ENCODE assay signal across 11 cellular contexts in the genomic region with DNA sequence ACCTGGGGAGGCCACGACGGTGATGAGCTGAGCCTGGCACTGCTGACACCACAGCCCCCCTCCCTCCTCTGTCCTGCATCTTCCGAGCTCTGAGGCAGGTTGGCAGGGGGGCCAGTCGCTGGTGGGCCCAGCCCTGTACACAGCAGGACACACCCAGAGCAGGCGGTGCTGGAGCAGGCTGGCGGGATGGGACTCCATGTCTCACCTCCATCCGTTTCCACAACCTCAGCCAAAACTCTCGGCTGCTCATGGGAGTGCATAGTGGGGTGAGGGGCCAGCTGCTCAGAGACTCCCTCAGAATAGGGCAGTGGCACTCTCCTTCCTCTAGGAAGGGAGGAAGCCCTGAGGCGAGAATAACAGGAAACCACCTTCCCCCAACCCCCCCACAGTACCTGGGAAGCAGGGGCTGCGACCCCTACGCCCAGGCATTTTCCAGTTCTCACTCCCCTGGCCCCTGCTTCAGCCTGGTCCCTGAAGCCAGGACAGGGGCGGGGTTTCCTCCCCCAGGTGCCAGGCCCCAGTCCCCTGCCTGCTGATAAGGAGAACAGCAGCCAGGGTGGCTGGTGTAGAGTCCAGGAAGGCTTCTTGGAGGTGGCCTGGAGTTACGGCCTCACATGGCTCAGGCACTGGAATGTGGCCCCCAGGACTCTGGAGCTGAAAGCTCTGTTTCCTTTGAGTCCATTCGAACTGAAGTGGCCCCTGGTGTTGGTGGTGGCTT. TPM values are rescaled to one million over a fixed set of nuclear protein-coding genes. Genes with fewer than 3 reads are reported as not detected.
A peak's percentile ranks its signal among the peaks of the same experiment; 100 is the strongest.
DNase-seq lines count a peak whose midpoint lies in the region; ATAC-seq and FAIRE-seq lines count a peak whose summit lies in the region.
"Had no signal": no experiment of that assay in that cellular context is flagged by ENCODE, and none has a peak within 500 bp of the region (broad histone marks: within the 10 kb centered on the region; RNA-seq: fewer than 3 reads in every experiment).

No MANE protein-coding gene starts in this region.

- H3K4me3 ChIP-seq in mesenchymal stem cell (ENCODE audit: insufficient read depth in 1 of 2, low read depth in 1 of 2, low read length in 2 of 2), result no peak overlapping the region

- H4K8ac ChIP-seq in mesenchymal stem cell (ENCODE audit: low read length), result no peak overlapping the region

- H2AFZ ChIP-seq in mesenchymal stem cell (ENCODE audit: low read depth, low read length), result no peak overlapping the region

- H2BK12ac ChIP-seq in mesenchymal stem cell (ENCODE audit: low read length in 2 of 2), result peak overlapping the region in 1 of 2 experiments; percentile 29

- peak overlapping the region; percentile 58 for H3K9ac ChIP-seq in mesenchymal stem cell (ENCODE audit: low read length)

- H3K9me3 Mint-ChIP-seq in activated naive CD8-positive, alpha-beta T cell (ENCODE audit: low read depth), result no peaks in the 10 kb centered on the region
- H3K9me3 Mint-ChIP-seq in activated naive CD8-positive, alpha-beta T cell treated with anti-CD3 and anti-CD28 coated beads, Interleukin-2, amount 50 U/mL, for 24 hours, result no peaks in the 10 kb centered on the region
- H3K9me3 Mint-ChIP-seq: brain had no signal

- H3K23ac ChIP-seq in mesenchymal stem cell (ENCODE audit: low read length in 2 of 2), result peak overlapping the region in 1 of 2 experiments; percentile 63

- no peaks in the 10 kb centered on the region for H3K27me3 Mint-ChIP-seq in activated naive CD8-positive, alpha-beta T cell
- no peaks in the 10 kb centered on the region for H3K27me3 Mint-ChIP-seq in activated naive CD8-positive, alpha-beta T cell treated with anti-CD3 and anti-CD28 coated beads, Interleukin-2, amount 50 U/mL, for 24 hours

- peak overlapping the region; percentile 39 for H3K27ac ChIP-seq in cingulate gyrus (ENCODE audit: low read depth, low read length)
- H3K27ac ChIP-seq in mesenchymal stem cell (ENCODE audit: low read length, poor library complexity, severe bottlenecking), result no peak overlapping the region

- no peak overlapping the region for H2BK15ac ChIP-seq in mesenchymal stem cell (ENCODE audit: low read depth, poor library complexity, severe bottlenecking)

- H3K4ac ChIP-seq in mesenchymal stem cell (ENCODE audit: low read depth in 1 of 2, low read length in 2 of 2), result peak overlapping the region in 1 of 2 experiments; percentile 31

- no peaks in the 10 kb centered on the region for H3K9me3 ChIP-seq in mesenchymal stem cell (ENCODE audit: control insufficient read depth, low read length)

- no peak overlapping the region for H2BK5ac ChIP-seq in mesenchymal stem cell (ENCODE audit: low read depth, low read length, poor library complexity, severe bottlenecking)

- FAIRE-seq in urothelium cell line (lab: Jason Lieb, UNC), result peak; percentile 46

- H3K36me3 ChIP-seq in mesenchymal stem cell (ENCODE audit: control insufficient read depth in 1 of 2, insufficient read depth in 2 of 2, low read depth in 1 of 2, low read length in 2 of 2), result peaks cover 0 to 16% of the 10 kb centered on the region in 2 experiments

- H2AK5ac ChIP-seq in mesenchymal stem cell (ENCODE audit: low read length, severe bottlenecking), result no peak overlapping the region

- no peak overlapping the region for H3K18ac ChIP-seq in mesenchymal stem cell (ENCODE audit: low read depth in 1 of 2, low read length in 2 of 2)

- H3K4me1 ChIP-seq in mesenchymal stem cell (ENCODE audit: control insufficient read depth, insufficient read depth, low read depth, low read length), result peaks cover 20% of the 10 kb centered on the region

- H3K4me2 ChIP-seq in mesenchymal stem cell (ENCODE audit: low read length, poor library complexity, severe bottlenecking), result no peak overlapping the region

- no peak for DNase-seq in activated naive CD8-positive, alpha-beta T cell treated with anti-CD3 and anti-CD28 coated beads, Interleukin-2, amount 50 U/mL, for 24 hours
- DNase-seq in mesenchymal stem cell, result no peak
- DNase-seq in urothelium cell line (ENCODE audit: low spot score), result peak; percentile 25
- no peak for DNase-seq in stimulated activated CD4-positive, alpha-beta T cell treated with anti-CD3 and anti-CD28 coated beads, Interleukin-2, amount 100 ng/mL, for 24 hours
- no peak for DNase-seq in stimulated activated CD4-positive, alpha-beta T cell treated with anti-CD3 and anti-CD28 coated beads, Interleukin-4, amount 100 ng/mL, for 1 hour
- no peak for DNase-seq in NK-92 (lab: John Stamatoyannopoulos, UW; ENCODE audit: unreplicated experiment)
- DNase-seq: activated CD4-positive, CD25-positive, alpha-beta regulatory T cell had no signal

- H3K4me1 Mint-ChIP-seq in activated naive CD8-positive, alpha-beta T cell (ENCODE audit: low read depth), result peaks cover 41% of the 10 kb centered on the region
- peaks cover 30% of the 10 kb centered on the region for H3K4me1 Mint-ChIP-seq in activated naive CD8-positive, alpha-beta T cell treated with anti-CD3 and anti-CD28 coated beads, Interleukin-2, amount 50 U/mL, for 24 hours

- H3K79me1 ChIP-seq in mesenchymal stem cell (replicated peaks; ENCODE audit: low read length, poor library complexity, severe bottlenecking), result peaks cover 17% of the 10 kb centered on the region

- peak overlapping the region; percentile 45 for H4K91ac ChIP-seq in mesenchymal stem cell (ENCODE audit: low read length)

- peaks cover 0 to 8% of the 10 kb centered on the region in 2 experiments for H3K27me3 ChIP-seq in mesenchymal stem cell (ENCODE audit: control insufficient read depth in 1 of 2, insufficient read depth in 1 of 2, low read length in 2 of 2)

- ATAC-seq in activated naive CD8-positive, alpha-beta T cell treated with anti-CD3 and anti-CD28 coated beads, Interleukin-2, amount 50 U/mL, for 24 hours, result no peak

- no peak overlapping the region for H3K4me3 Mint-ChIP-seq in activated naive CD8-positive, alpha-beta T cell
- H3K4me3 Mint-ChIP-seq in activated naive CD8-positive, alpha-beta T cell treated with anti-CD3 and anti-CD28 coated beads, Interleukin-2, amount 50 U/mL, for 24 hours, result no peak overlapping the region
- H3K4me3 Mint-ChIP-seq: B cell had no signal

- no peaks in the 10 kb centered on the region for H3K36me3 Mint-ChIP-seq in activated naive CD8-positive, alpha-beta T cell
- no peaks in the 10 kb centered on the region for H3K36me3 Mint-ChIP-seq in activated naive CD8-positive, alpha-beta T cell treated with anti-CD3 and anti-CD28 coated beads, Interleukin-2, amount 50 U/mL, for 24 hours (ENCODE audit: low read depth)
- H3K36me3 Mint-ChIP-seq: brain had no signal

- H3K27ac Mint-ChIP-seq in activated naive CD8-positive, alpha-beta T cell, result peak overlapping the region; percentile 75
- no peak overlapping the region for H3K27ac Mint-ChIP-seq in activated naive CD8-positive, alpha-beta T cell treated with anti-CD3 and anti-CD28 coated beads, Interleukin-2, amount 50 U/mL, for 24 hours

- H2BK120ac ChIP-seq in mesenchymal stem cell (ENCODE audit: low read depth, low read length), result no peak overlapping the region

- H3K14ac ChIP-seq in mesenchymal stem cell (ENCODE audit: low read length in 2 of 2), result peak overlapping the region in 1 of 2 experiments; percentile 26

- 70% methylated on average over 13 of the region's 14 CpGs for WGBS in mesenchymal stem cell

RNA-seq across cellular contexts. Expression of a gene that starts 3.2 kb away (rescaled TPM):
- 1.2 TPM for polyA plus RNA-seq in mesenchymal stem cell (2013, experiment 1 of 2)
- polyA plus RNA-seq in mesenchymal stem cell (2013, experiment 2 of 2), result 1.7 TPM

RNA-seq across cellular contexts. Expression of a gene that starts 12.7 kb away (rescaled TPM):
- polyA plus RNA-seq in mesenchymal stem cell (2013, experiment 1 of 2), result 0.33 TPM
- polyA plus RNA-seq in mesenchymal stem cell (2013, experiment 2 of 2), result 0.37 TPM

RNA-seq across cellular contexts. Expression of a gene that starts 22.4 kb away (rescaled TPM):
- polyA plus RNA-seq in mesenchymal stem cell (2013, experiment 1 of 2), result 218 TPM
- 225 TPM for polyA plus RNA-seq in mesenchymal stem cell (2013, experiment 2 of 2)

RNA-seq across cellular contexts. Expression of a gene that starts 45.4 kb away (rescaled TPM):
- polyA plus RNA-seq in mesenchymal stem cell (2013, experiment 1 of 2), result 4.5 TPM
- 4.9 TPM for polyA plus RNA-seq in mesenchymal stem cell (2013, experiment 2 of 2)

RNA-seq across cellular contexts. Expression of a gene that starts 53.3 kb away (rescaled TPM):
- 49.1 TPM for polyA plus RNA-seq in mesenchymal stem cell (2013, experiment 1 of 2)
- polyA plus RNA-seq in mesenchymal stem cell (2013, experiment 2 of 2), result 50.1 TPM
